ENCODE assay signal across 9 cellular contexts in genomic region chr11:32890843-32891656, GRCh38. TPM values are rescaled to one million over a fixed set of nuclear protein-coding genes. Genes with fewer than 3 reads are reported as not detected.
A peak's percentile ranks its signal among the peaks of the same experiment; 100 is the strongest.
DNase-seq lines count a peak whose midpoint lies in the region; ATAC-seq, FAIRE-seq and TF ChIP-seq lines count a peak whose summit lies in the region.
"Had no signal": no experiment of that assay in that cellular context is flagged by ENCODE, and none has a peak within 500 bp of the region (broad histone marks: within the 10 kb centered on the region; RNA-seq: fewer than 3 reads in every experiment).

No MANE protein-coding gene starts in this region.

- BruUV-seq in Calu3 (replicated peaks; lab: Mats Ljungman, UMichigan), result no TSS peak

- peaks cover 24% of the 10 kb centered on the region for H3K4me1 ChIP-seq in HUES6 (ENCODE audit: control insufficient read depth, insufficient read depth, low read length)
- peaks cover 2 to 5% of the 10 kb centered on the region in 2 donors for H3K4me1 ChIP-seq in kidney (ENCODE audit: control insufficient read depth in 1 of 2, insufficient read depth in 1 of 2, low read depth in 1 of 2, low read length in 2 of 2)

- intact Hi-C loops in Calu3 (cut with micrococcal nuclease; ENCODE audit: unreplicated experiment) (loop anchor here (5.0 to 10.0 kb wide), 2 partner anchors 69 to 174 kb away; no protein-coding TSS in a partner anchor), kidney (cut with DNase I) (no loop called here)

- H3K27ac ChIP-seq in HUES6 (ENCODE audit: low read depth, low read length) (peak overlapping the region; percentile 97), WERI-Rb-1 (peak overlapping the region; percentile 98), kidney (ENCODE audit: low read depth in 2 of 2, low read length in 2 of 2) (no peak overlapping the region)

- ATAC-seq in GM19328 (IDR thresholded peaks at IDR 0.05; ENCODE audit: unreplicated experiment) (no peak), HG02852 (IDR thresholded peaks at IDR 0.05; ENCODE audit: unreplicated experiment) (no peak)

- H3K4me1 Mint-ChIP-seq in Calu3 (ENCODE audit: low read depth, unreplicated experiment), result no peaks in the 10 kb centered on the region

- H3K36me3 ChIP-seq in HUES6 (ENCODE audit: control insufficient read depth, insufficient read depth, low read length), result no peaks in the 10 kb centered on the region
- peaks cover 6% of the 10 kb centered on the region; the same call in 1 of the 2 replicates for H3K36me3 ChIP-seq in WERI-Rb-1
- no peaks in the 10 kb centered on the region for H3K36me3 ChIP-seq in kidney (ENCODE audit: control insufficient read depth in 1 of 2, insufficient read depth in 2 of 2, low read length in 2 of 2)

- H3K9me3 Mint-ChIP-seq in Calu3 (ENCODE audit: low read depth, unreplicated experiment), result no peaks in the 10 kb centered on the region

- H3K4me3 Mint-ChIP-seq in Calu3 (ENCODE audit: low read depth, unreplicated experiment), result peak overlapping the region; percentile 95

- no peak for DNase-seq in Calu3
- no peak for DNase-seq in WERI-Rb-1
- DNase-seq in left kidney (ENCODE audit: low read depth, low spot score), result peak; percentile 48
- DNase-seq in GM19240 (ENCODE audit: insufficient read length, low spot score), result no peak
- DNase-seq in kidney, result no peak
- DNase-seq: left cardiac atrium had no signal

- CTCF ChIA-PET in Calu3 (lab: Charles Lee), result no interaction called here

- peaks cover 28% of the 10 kb centered on the region for H3K36me3 Mint-ChIP-seq in Calu3 (ENCODE audit: insufficient read depth, unreplicated experiment)

- H3K27ac Mint-ChIP-seq in Calu3 (ENCODE audit: unreplicated experiment), result peak overlapping the region; percentile 96

- no peak for FAIRE-seq in kidney (lab: Jason Lieb, UNC)

- TF ChIP-seq CTCF in Calu3 (IDR thresholded peaks at IDR 0.05; ENCODE audit: unreplicated experiment) (no peak), WERI-Rb-1 (IDR thresholded peaks at IDR 0.05; ENCODE audit: low read depth, low read length) (no peak), kidney (IDR thresholded peaks at IDR 0.05; ENCODE audit: borderline replicate concordance, extremely low read depth, insufficient read depth) (no peak)

- H3K27me3 ChIP-seq in HUES6 (ENCODE audit: control insufficient read depth, insufficient read depth, low read length) (no peaks in the 10 kb centered on the region), WERI-Rb-1 (ENCODE audit: insufficient read depth, low read depth, severe bottlenecking) (no peaks in the 10 kb centered on the region)

- no peaks in the 10 kb centered on the region for H3K27me3 Mint-ChIP-seq in Calu3 (ENCODE audit: unreplicated experiment)

- H3K9ac ChIP-seq in HUES6 (ENCODE audit: low read length) (peak overlapping the region; percentile 91), kidney (ENCODE audit: low read length in 2 of 2) (peak overlapping the region in 1 of 2 donors; percentile 94)

- peak overlapping the region; percentile 77 for H3K4me3 ChIP-seq in HUES6 (ENCODE audit: low read depth, low read length)
- H3K4me3 ChIP-seq in WERI-Rb-1 (ENCODE audit: low read depth, low read length), result peak overlapping the region; percentile 74
- H3K4me3 ChIP-seq in kidney (ENCODE audit: low read length in 2 of 2), result peak overlapping the region in 1 of 2 donors; percentile 98

- H3K9me3 ChIP-seq in HUES6 (ENCODE audit: control insufficient read depth, insufficient read depth, low read depth, low read length), result peaks cover 7% of the 10 kb centered on the region; the same call in 1 of the 2 replicates
- H3K9me3 ChIP-seq in WERI-Rb-1 (ENCODE audit: severe bottlenecking), result no peaks in the 10 kb centered on the region
- H3K9me3 ChIP-seq in kidney (ENCODE audit: control insufficient read depth in 1 of 2, low read length in 2 of 2), result no peaks in the 10 kb centered on the region

RNA-seq across cellular contexts. Expression of gene QSER1, which starts 1.6 kb away (rescaled TPM):
- total RNA-seq in Calu3 (2022) (44.9 and 54.8 TPM in 2 replicates), kidney (27.4 TPM)
- polyA plus RNA-seq in kidney (ENCODE audit: insufficient read depth, low read depth, low replicate concordance), result 2.8 TPM

Comparison
In these comparisons a context has a peak if more than half of its experiments do, and no peak if none do; other contexts are left out.
1. H3K27ac ChIP-seq: peak in HUES6 (single experiment) and WERI-Rb-1 (single experiment); none in kidney (0 of 2).